In genomic region chr17:78883533-78884131, GRCh38 we compare ENCODE assay signal across 8 cellular contexts. TPM values are rescaled to one million over a fixed set of nuclear protein-coding genes. Genes with fewer than 3 reads are reported as not detected.
DNase-seq lines count a peak whose midpoint lies in the region; ATAC-seq lines count a peak whose summit lies in the region.

No MANE protein-coding gene starts in this region.

- DNase-seq in A172 (ENCODE audit: low spot score) (peak; percentile 98), HPDE6-E6E7 (ENCODE audit: extremely low spot score) (peak; percentile 86), SHP77 (lab: John Stamatoyannopoulos, UW) (peak; percentile 85 to 91), epithelial cell of prostate (ENCODE audit: low read depth, low spot score) (no peak)
- no peak for DNase-seq in stimulated activated effector memory CD8-positive, alpha-beta T cell treated with anti-CD3 and anti-CD28 coated beads, Interleukin-12 subunit alpha, Interleukin-12 subunit beta, amount 100 ng/mL, for 72 hours (ENCODE audit: low spot score in 2 of 2)

- no peaks in the 10 kb centered on the region for H3K27me3 ChIP-seq in thymus (ENCODE audit: control insufficient read depth, insufficient read depth)

- 17 to 20% methylated on average over 20 to 22 of the region's 24 CpGs for WGBS in mesodermal cell (ENCODE audit: insufficient coverage in 2 of 2), 2 experiments
- WGBS in thymus: 20% methylated on average over 24 of the region's 24 CpGs

- peak overlapping the region; percentile 70 for H3K27ac ChIP-seq in epithelial cell of prostate
- H3K27ac ChIP-seq in mesodermal cell (ENCODE audit: low read depth, low read length, severe bottlenecking): peak overlapping the region; percentile 100
- H3K27ac ChIP-seq in thymus (ENCODE audit: low read depth): peak overlapping the region; percentile 80

- peaks cover 17% of the 10 kb centered on the region for H3K4me1 Mint-ChIP-seq in stimulated activated effector memory CD8-positive, alpha-beta T cell treated with anti-CD3 and anti-CD28 coated beads, Interleukin-12 subunit alpha, Interleukin-12 subunit beta, amount 100 ng/mL, for 72 hours

- H3K9me3 ChIP-seq in mesodermal cell (ENCODE audit: control insufficient read depth, low read length) (no peaks in the 10 kb centered on the region), thymus (ENCODE audit: control insufficient read depth) (no peaks in the 10 kb centered on the region)

- H3K4me3 ChIP-seq in mesodermal cell (ENCODE audit: extremely low read depth, insufficient read depth, low read length, poor library complexity, severe bottlenecking) (no peak overlapping the region), thymus (ENCODE audit: low read length) (peak overlapping the region; percentile 13)

- H3K4me3 Mint-ChIP-seq in stimulated activated effector memory CD8-positive, alpha-beta T cell treated with anti-CD3 and anti-CD28 coated beads, Interleukin-12 subunit alpha, Interleukin-12 subunit beta, amount 100 ng/mL, for 72 hours: no peak overlapping the region

- no peaks in the 10 kb centered on the region for H3K36me3 Mint-ChIP-seq in stimulated activated effector memory CD8-positive, alpha-beta T cell treated with anti-CD3 and anti-CD28 coated beads, Interleukin-12 subunit alpha, Interleukin-12 subunit beta, amount 100 ng/mL, for 72 hours

- H3K4me1 ChIP-seq in mesodermal cell (ENCODE audit: control insufficient read depth, insufficient read depth, low read length, poor library complexity, severe bottlenecking): peaks cover 51% of the 10 kb centered on the region
- peaks cover 46% of the 10 kb centered on the region for H3K4me1 ChIP-seq in thymus (ENCODE audit: control insufficient read depth, insufficient read depth, low read length)

- no peak for ATAC-seq in stimulated activated effector memory CD8-positive, alpha-beta T cell treated with anti-CD3 and anti-CD28 coated beads, Interleukin-12 subunit alpha, Interleukin-12 subunit beta, amount 100 ng/mL, for 72 hours
- ATAC-seq in HG03095 (IDR thresholded peaks at IDR 0.05; ENCODE audit: unreplicated experiment): no peak

- H3K36me3 ChIP-seq in mesodermal cell (ENCODE audit: control insufficient read depth, insufficient read depth, low read length): peaks cover 6% of the 10 kb centered on the region
- H3K36me3 ChIP-seq in thymus (ENCODE audit: control insufficient read depth, insufficient read depth): peaks cover 15% of the 10 kb centered on the region

- no peaks in the 10 kb centered on the region for H3K9me3 Mint-ChIP-seq in stimulated activated effector memory CD8-positive, alpha-beta T cell treated with anti-CD3 and anti-CD28 coated beads, Interleukin-12 subunit alpha, Interleukin-12 subunit beta, amount 100 ng/mL, for 72 hours

- H3K27ac Mint-ChIP-seq in stimulated activated effector memory CD8-positive, alpha-beta T cell treated with anti-CD3 and anti-CD28 coated beads, Interleukin-12 subunit alpha, Interleukin-12 subunit beta, amount 100 ng/mL, for 72 hours: no peak overlapping the region

RNA-seq across cellular contexts. Expression of gene CEP295NL, which starts 19.4 kb away (rescaled TPM):
- 0.81 and 0.89 TPM in 2 replicates for total RNA-seq in A172 (2014; rRNA removed; shearing (Covaris generic))
- polyA plus RNA-seq in mesodermal cell (2013, experiment 1 of 2): 0.33 TPM
- 0.40 TPM for polyA plus RNA-seq in mesodermal cell (2013, experiment 2 of 2)
- polyA plus RNA-seq in thymus: 0.50 TPM

RNA-seq across cellular contexts. Expression of gene TIMP2, which starts 41.6 kb away (rescaled TPM):
- 257 and 279 TPM in 2 replicates for total RNA-seq in A172 (2014; rRNA removed; shearing (Covaris generic))
- 79.6 TPM for polyA plus RNA-seq in mesodermal cell (2013, experiment 1 of 2)
- polyA plus RNA-seq in mesodermal cell (2013, experiment 2 of 2): 74.1 TPM
- 27.5 TPM for polyA plus RNA-seq in thymus

RNA-seq across cellular contexts. Expression of gene USP36, which starts 43.0 kb away (rescaled TPM):
- 15.9 and 33.6 TPM in 2 replicates for total RNA-seq in A172 (2014; rRNA removed; shearing (Covaris generic))
- polyA plus RNA-seq in mesodermal cell (2013, experiment 1 of 2): 20.2 TPM
- 19.1 TPM for polyA plus RNA-seq in mesodermal cell (2013, experiment 2 of 2)
- polyA plus RNA-seq in thymus: 32.5 TPM

Comparison
In these comparisons a context has a peak if more than half of its experiments do, and no peak if none do; other contexts are left out.
1. DNase-seq: peak in A172 (single experiment), HPDE6-E6E7 (single experiment) and SHP77 (2 of 2); none in epithelial cell of prostate (single experiment) and stimulated activated effector memory CD8-positive, alpha-beta T cell treated with anti-CD3 and anti-CD28 coated beads, Interleukin-12 subunit alpha, Interleukin-12 subunit beta, amount 100 ng/mL, for 72 hours (0 of 2).
2. Peak in every context shown above with its lines, with median percentiles within 50 percentile points of each other: H3K27ac ChIP-seq.